In the genomic region with DNA sequence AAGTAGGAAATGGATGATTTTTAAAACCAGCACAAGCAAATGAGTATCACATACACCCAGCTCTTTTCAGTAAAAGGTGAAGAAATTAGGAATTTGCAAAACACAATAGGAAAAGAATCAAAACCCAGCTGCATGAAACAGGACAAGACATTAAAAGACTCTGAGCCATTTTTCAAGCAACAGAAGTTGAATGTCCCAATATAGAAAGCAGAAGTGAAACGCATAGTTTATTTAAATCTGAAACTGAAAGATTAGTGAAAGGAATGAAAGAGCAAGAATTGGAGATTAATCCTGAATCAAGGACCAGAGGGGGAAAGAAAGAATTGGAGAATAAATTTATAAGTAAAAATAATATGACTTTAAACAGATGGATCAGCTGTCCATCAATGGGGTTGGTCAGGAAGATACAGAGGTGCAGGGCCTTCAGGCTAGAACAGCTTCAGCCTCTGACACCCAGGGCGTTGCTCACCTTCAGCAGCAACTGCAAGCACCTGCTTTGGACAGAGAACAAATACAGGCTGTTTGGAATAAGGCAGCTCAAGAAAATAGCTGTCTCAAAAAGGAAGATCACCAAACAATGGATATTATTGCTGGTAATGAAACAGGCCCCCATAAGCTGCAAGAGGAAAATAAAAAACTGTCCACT, we compare ENCODE assay signal across 1 cellular context.
TF ChIP-seq lines count a peak whose summit lies in the region.

No MANE protein-coding gene starts in this region.

TF ChIP-seq in GM12878, 131 proteins besides CTCF, POLR2A, EP300 and RAD21 (continued from another document and continues in another):
- TF ChIP-seq, protein P1, sequence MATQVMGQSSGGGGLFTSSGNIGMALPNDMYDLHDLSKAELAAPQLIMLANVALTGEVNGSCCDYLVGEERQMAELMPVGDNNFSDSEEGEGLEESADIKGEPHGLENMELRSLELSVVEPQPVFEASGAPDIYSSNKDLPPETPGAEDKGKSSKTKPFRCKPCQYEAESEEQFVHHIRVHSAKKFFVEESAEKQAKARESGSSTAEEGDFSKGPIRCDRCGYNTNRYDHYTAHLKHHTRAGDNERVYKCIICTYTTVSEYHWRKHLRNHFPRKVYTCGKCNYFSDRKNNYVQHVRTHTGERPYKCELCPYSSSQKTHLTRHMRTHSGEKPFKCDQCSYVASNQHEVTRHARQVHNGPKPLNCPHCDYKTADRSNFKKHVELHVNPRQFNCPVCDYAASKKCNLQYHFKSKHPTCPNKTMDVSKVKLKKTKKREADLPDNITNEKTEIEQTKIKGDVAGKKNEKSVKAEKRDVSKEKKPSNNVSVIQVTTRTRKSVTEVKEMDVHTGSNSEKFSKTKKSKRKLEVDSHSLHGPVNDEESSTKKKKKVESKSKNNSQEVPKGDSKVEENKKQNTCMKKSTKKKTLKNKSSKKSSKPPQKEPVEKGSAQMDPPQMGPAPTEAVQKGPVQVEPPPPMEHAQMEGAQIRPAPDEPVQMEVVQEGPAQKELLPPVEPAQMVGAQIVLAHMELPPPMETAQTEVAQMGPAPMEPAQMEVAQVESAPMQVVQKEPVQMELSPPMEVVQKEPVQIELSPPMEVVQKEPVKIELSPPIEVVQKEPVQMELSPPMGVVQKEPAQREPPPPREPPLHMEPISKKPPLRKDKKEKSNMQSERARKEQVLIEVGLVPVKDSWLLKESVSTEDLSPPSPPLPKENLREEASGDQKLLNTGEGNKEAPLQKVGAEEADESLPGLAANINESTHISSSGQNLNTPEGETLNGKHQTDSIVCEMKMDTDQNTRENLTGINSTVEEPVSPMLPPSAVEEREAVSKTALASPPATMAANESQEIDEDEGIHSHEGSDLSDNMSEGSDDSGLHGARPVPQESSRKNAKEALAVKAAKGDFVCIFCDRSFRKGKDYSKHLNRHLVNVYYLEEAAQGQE (IDR thresholded peaks at IDR 0.05; ENCODE audit: low read depth, low read length) = no peak
- TF ChIP-seq SREBF1 (IDR thresholded peaks at IDR 0.05; ENCODE audit: low read length) (no peak), NFIC (IDR thresholded peaks at IDR 0.05; ENCODE audit: low read depth, low read length) (peak; percentile 85), NFYA (IDR thresholded peaks at IDR 0.05; ENCODE audit: borderline replicate concordance, low read depth, low read length) (no peak), SP1 (IDR thresholded peaks at IDR 0.05; ENCODE audit: low read depth, low read length) (no peak), CHD4 (IDR thresholded peaks at IDR 0.05) (no peak), RAD51 (IDR thresholded peaks at IDR 0.05) (0 out of 2 replicates have a peak, but pooled peaks have one; percentile 9), SIN3A (IDR thresholded peaks at IDR 0.05; ENCODE audit: low read depth, low read length) (no peak), DPF2 (IDR thresholded peaks at IDR 0.05) (peak; percentile 74), ATF7 (IDR thresholded peaks at IDR 0.05; ENCODE audit: low read depth) (peak; percentile 55; the same call in 1 of the 2 replicates), NR2F1 (conservative IDR thresholded peaks at IDR 0.05) (no peak), RCOR1 (conservative IDR thresholded peaks at IDR 0.05; ENCODE audit: low read depth, low read length) (no peak), WRNIP1 (IDR thresholded peaks at IDR 0.05; ENCODE audit: borderline replicate concordance, low read depth, low read length) (no peak), ZNF24 (IDR thresholded peaks at IDR 0.05) (no peak), SREBF2 (IDR thresholded peaks at IDR 0.05; ENCODE audit: low read length) (no peak), FOS (IDR thresholded peaks at IDR 0.05; ENCODE audit: borderline replicate concordance, extremely low read depth, insufficient read length) (no peak), ZNF622 (IDR thresholded peaks at IDR 0.05) (no peak), KAT2A (conservative IDR thresholded peaks at IDR 0.05; ENCODE audit: control insufficient read depth, low read depth, low read length) (no peak), ESRRA (IDR thresholded peaks at IDR 0.05; ENCODE audit: low read length) (no peak), SRF (IDR thresholded peaks at IDR 0.05; ENCODE audit: low read depth in 2 of 2, low read length in 2 of 2) (no peak), GATAD2B (conservative IDR thresholded peaks at IDR 0.05; ENCODE audit: low read depth) (0 out of 2 replicates have a peak, but pooled peaks have one; percentile 41), CBFB (IDR thresholded peaks at IDR 0.05; ENCODE audit: low read depth) (no peak), EGR1 (IDR thresholded peaks at IDR 0.05; ENCODE audit: borderline replicate concordance in 1 of 2, low read depth in 2 of 2, low read length in 2 of 2) (no peak), MEF2A (IDR thresholded peaks at IDR 0.05; ENCODE audit: insufficient read depth, low read depth, low read length) (peak; percentile 99), BMI1 (IDR thresholded peaks at IDR 0.05; ENCODE audit: borderline replicate concordance) (no peak; the same call in 1 of the 2 replicates), STAT1 (conservative IDR thresholded peaks at IDR 0.05) (no peak), ZBED1 (IDR thresholded peaks at IDR 0.05; ENCODE audit: borderline replicate concordance) (peak; percentile 68; the same call in 1 of the 2 replicates), MYB (IDR thresholded peaks at IDR 0.05; ENCODE audit: borderline replicate concordance, low read depth, low read length) (no peak), POLR2AphosphoS2 (IDR thresholded peaks at IDR 0.05; ENCODE audit: low read depth, low read length) (no peak), MEF2B (IDR thresholded peaks at IDR 0.05; ENCODE audit: partially characterized antibody, poor library complexity, severe bottlenecking) (peak; percentile 93), ZNF274 (IDR thresholded peaks at IDR 0.05; ENCODE audit: insufficient read depth, insufficient read length) (no peak), BRCA1 (IDR thresholded peaks at IDR 0.05; ENCODE audit: low read depth, low read length) (no peak)
- TF ChIP-seq, protein P2, sequence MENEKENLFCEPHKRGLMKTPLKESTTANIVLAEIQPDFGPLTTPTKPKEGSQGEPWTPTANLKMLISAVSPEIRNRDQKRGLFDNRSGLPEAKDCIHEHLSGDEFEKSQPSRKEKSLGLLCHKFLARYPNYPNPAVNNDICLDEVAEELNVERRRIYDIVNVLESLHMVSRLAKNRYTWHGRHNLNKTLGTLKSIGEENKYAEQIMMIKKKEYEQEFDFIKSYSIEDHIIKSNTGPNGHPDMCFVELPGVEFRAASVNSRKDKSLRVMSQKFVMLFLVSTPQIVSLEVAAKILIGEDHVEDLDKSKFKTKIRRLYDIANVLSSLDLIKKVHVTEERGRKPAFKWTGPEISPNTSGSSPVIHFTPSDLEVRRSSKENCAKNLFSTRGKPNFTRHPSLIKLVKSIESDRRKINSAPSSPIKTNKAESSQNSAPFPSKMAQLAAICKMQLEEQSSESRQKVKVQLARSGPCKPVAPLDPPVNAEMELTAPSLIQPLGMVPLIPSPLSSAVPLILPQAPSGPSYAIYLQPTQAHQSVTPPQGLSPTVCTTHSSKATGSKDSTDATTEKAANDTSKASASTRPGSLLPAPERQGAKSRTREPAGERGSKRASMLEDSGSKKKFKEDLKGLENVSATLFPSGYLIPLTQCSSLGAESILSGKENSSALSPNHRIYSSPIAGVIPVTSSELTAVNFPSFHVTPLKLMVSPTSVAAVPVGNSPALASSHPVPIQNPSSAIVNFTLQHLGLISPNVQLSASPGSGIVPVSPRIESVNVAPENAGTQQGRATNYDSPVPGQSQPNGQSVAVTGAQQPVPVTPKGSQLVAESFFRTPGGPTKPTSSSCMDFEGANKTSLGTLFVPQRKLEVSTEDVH (IDR thresholded peaks at IDR 0.05; ENCODE audit: low read depth, partially characterized antibody) = no peak
- TF ChIP-seq, protein P3, sequence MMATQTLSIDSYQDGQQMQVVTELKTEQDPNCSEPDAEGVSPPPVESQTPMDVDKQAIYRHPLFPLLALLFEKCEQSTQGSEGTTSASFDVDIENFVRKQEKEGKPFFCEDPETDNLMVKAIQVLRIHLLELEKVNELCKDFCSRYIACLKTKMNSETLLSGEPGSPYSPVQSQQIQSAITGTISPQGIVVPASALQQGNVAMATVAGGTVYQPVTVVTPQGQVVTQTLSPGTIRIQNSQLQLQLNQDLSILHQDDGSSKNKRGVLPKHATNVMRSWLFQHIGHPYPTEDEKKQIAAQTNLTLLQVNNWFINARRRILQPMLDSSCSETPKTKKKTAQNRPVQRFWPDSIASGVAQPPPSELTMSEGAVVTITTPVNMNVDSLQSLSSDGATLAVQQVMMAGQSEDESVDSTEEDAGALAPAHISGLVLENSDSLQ (IDR thresholded peaks at IDR 0.05) = no peak
- TF ChIP-seq, protein P4, sequence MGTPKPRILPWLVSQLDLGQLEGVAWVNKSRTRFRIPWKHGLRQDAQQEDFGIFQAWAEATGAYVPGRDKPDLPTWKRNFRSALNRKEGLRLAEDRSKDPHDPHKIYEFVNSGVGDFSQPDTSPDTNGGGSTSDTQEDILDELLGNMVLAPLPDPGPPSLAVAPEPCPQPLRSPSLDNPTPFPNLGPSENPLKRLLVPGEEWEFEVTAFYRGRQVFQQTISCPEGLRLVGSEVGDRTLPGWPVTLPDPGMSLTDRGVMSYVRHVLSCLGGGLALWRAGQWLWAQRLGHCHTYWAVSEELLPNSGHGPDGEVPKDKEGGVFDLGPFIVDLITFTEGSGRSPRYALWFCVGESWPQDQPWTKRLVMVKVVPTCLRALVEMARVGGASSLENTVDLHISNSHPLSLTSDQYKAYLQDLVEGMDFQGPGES (IDR thresholded peaks at IDR 0.05) = no peak
- TF ChIP-seq, protein P5, sequence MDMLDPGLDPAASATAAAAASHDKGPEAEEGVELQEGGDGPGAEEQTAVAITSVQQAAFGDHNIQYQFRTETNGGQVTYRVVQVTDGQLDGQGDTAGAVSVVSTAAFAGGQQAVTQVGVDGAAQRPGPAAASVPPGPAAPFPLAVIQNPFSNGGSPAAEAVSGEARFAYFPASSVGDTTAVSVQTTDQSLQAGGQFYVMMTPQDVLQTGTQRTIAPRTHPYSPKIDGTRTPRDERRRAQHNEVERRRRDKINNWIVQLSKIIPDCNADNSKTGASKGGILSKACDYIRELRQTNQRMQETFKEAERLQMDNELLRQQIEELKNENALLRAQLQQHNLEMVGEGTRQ (IDR thresholded peaks at IDR 0.05; ENCODE audit: borderline replicate concordance, low read depth, low read length) = no peak
- TF ChIP-seq, protein P6, sequence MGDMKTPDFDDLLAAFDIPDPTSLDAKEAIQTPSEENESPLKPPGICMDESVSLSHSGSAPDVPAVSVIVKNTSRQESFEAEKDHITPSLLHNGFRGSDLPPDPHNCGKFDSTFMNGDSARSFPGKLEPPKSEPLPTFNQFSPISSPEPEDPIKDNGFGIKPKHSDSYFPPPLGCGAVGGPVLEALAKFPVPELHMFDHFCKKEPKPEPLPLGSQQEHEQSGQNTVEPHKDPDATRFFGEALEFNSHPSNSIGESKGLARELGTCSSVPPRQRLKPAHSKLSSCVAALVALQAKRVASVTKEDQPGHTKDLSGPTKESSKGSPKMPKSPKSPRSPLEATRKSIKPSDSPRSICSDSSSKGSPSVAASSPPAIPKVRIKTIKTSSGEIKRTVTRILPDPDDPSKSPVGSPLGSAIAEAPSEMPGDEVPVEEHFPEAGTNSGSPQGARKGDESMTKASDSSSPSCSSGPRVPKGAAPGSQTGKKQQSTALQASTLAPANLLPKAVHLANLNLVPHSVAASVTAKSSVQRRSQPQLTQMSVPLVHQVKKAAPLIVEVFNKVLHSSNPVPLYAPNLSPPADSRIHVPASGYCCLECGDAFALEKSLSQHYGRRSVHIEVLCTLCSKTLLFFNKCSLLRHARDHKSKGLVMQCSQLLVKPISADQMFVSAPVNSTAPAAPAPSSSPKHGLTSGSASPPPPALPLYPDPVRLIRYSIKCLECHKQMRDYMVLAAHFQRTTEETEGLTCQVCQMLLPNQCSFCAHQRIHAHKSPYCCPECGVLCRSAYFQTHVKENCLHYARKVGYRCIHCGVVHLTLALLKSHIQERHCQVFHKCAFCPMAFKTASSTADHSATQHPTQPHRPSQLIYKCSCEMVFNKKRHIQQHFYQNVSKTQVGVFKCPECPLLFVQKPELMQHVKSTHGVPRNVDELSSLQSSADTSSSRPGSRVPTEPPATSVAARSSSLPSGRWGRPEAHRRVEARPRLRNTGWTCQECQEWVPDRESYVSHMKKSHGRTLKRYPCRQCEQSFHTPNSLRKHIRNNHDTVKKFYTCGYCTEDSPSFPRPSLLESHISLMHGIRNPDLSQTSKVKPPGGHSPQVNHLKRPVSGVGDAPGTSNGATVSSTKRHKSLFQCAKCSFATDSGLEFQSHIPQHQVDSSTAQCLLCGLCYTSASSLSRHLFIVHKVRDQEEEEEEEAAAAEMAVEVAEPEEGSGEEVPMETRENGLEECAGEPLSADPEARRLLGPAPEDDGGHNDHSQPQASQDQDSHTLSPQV (IDR thresholded peaks at IDR 0.05) = no peak
- TF ChIP-seq, protein P7, sequence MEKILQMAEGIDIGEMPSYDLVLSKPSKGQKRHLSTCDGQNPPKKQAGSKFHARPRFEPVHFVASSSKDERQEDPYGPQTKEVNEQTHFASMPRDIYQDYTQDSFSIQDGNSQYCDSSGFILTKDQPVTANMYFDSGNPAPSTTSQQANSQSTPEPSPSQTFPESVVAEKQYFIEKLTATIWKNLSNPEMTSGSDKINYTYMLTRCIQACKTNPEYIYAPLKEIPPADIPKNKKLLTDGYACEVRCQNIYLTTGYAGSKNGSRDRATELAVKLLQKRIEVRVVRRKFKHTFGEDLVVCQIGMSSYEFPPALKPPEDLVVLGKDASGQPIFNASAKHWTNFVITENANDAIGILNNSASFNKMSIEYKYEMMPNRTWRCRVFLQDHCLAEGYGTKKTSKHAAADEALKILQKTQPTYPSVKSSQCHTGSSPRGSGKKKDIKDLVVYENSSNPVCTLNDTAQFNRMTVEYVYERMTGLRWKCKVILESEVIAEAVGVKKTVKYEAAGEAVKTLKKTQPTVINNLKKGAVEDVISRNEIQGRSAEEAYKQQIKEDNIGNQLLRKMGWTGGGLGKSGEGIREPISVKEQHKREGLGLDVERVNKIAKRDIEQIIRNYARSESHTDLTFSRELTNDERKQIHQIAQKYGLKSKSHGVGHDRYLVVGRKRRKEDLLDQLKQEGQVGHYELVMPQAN (conservative IDR thresholded peaks at IDR 0.05) = no peak
- TF ChIP-seq, protein P8, sequence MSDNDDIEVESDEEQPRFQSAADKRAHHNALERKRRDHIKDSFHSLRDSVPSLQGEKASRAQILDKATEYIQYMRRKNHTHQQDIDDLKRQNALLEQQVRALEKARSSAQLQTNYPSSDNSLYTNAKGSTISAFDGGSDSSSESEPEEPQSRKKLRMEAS (IDR thresholded peaks at IDR 0.05; ENCODE audit: low read depth, low read length) = no peak
- TF ChIP-seq, protein P9, sequence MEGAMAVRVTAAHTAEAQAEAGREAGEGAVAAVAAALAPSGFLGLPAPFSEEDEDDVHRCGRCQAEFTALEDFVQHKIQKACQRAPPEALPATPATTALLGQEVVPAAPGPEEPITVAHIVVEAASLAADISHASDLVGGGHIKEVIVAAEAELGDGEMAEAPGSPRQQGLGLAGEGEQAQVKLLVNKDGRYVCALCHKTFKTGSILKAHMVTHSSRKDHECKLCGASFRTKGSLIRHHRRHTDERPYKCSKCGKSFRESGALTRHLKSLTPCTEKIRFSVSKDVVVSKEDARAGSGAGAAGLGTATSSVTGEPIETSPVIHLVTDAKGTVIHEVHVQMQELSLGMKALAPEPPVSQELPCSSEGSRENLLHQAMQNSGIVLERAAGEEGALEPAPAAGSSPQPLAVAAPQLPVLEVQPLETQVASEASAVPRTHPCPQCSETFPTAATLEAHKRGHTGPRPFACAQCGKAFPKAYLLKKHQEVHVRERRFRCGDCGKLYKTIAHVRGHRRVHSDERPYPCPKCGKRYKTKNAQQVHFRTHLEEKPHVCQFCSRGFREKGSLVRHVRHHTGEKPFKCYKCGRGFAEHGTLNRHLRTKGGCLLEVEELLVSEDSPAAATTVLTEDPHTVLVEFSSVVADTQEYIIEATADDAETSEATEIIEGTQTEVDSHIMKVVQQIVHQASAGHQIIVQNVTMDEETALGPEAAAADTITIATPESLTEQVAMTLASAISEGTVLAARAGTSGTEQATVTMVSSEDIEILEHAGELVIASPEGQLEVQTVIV (IDR thresholded peaks at IDR 0.05; ENCODE audit: borderline replicate concordance, partially characterized antibody) = no peak
